In the genomic region with DNA sequence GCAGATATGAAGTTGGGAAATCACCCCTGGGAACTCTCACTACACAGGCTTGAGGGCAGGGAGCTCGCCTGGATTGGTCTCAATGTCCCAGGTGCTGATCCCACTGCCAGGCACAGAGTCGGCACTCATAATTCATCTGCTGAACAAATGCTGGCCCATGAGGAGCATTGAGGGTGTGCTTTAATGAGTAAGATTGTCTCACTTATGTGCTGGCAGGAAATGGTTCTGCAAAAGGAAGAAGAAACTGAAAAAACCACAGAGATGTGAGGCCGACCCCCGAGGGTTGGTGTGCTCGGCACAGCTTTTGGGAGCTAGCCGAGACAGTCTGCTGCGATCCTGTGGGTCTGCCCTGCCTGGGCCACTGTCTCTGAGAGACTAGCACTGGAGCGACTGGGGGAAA, we compare ENCODE assay signal across 1 cellular context.
TF ChIP-seq lines count a peak whose summit lies in the region.

No MANE protein-coding gene starts in this region.

TF ChIP-seq in GM23338, 12 proteins besides CTCF, POLR2A, EP300 and RAD21 (continued from another document):
- TF ChIP-seq, protein P1, sequence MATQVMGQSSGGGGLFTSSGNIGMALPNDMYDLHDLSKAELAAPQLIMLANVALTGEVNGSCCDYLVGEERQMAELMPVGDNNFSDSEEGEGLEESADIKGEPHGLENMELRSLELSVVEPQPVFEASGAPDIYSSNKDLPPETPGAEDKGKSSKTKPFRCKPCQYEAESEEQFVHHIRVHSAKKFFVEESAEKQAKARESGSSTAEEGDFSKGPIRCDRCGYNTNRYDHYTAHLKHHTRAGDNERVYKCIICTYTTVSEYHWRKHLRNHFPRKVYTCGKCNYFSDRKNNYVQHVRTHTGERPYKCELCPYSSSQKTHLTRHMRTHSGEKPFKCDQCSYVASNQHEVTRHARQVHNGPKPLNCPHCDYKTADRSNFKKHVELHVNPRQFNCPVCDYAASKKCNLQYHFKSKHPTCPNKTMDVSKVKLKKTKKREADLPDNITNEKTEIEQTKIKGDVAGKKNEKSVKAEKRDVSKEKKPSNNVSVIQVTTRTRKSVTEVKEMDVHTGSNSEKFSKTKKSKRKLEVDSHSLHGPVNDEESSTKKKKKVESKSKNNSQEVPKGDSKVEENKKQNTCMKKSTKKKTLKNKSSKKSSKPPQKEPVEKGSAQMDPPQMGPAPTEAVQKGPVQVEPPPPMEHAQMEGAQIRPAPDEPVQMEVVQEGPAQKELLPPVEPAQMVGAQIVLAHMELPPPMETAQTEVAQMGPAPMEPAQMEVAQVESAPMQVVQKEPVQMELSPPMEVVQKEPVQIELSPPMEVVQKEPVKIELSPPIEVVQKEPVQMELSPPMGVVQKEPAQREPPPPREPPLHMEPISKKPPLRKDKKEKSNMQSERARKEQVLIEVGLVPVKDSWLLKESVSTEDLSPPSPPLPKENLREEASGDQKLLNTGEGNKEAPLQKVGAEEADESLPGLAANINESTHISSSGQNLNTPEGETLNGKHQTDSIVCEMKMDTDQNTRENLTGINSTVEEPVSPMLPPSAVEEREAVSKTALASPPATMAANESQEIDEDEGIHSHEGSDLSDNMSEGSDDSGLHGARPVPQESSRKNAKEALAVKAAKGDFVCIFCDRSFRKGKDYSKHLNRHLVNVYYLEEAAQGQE (IDR thresholded peaks at IDR 0.05; ENCODE audit: unreplicated experiment), result no peak
